ENCODE assay signal across 21 cellular contexts in genomic region chr12:77766224-77766623, GRCh38.
"Had no signal": no experiment of that assay in that cellular context is flagged by ENCODE, and none has a peak within 500 bp of the region (broad histone marks: within the 10 kb centered on the region; RNA-seq: fewer than 3 reads in every experiment).

No MANE protein-coding gene starts in this region.

- H3K27me3 ChIP-seq: sigmoid colon, testis, tibial artery had no signal

- H3K36me3 ChIP-seq: prostate gland, sigmoid colon, tibial artery had no signal

- H3K9me3 ChIP-seq: prostate gland, testis had no signal

- DNase-seq: dermis blood vessel endothelial cell; foreskin melanocyte; hypothalamus; immature natural killer cell; islet precursor cell; kidney glomerular epithelial cell; left colon; mesenchymal stem cell; naive thymus-derived CD8-positive, alpha-beta T cell; nephron progenitor cell; nucleus accumbens; sigmoid colon; stimulated activated CD4-positive, alpha-beta T cell treated with anti-CD3 and anti-CD28 coated beads, Interleukin-4, amount 100 ng/mL, for 4 hours; stimulated activated naive CD8-positive, alpha-beta T cell treated with anti-CD3 and anti-CD28 coated beads, Interleukin-15, Interleukin-2, amounts not matched to agents 100 U/mL and 50 U/mL, for 24 hours; substantia nigra; testis; tibial artery had no signal

- ATAC-seq: left colon; naive thymus-derived CD8-positive, alpha-beta T cell; stimulated activated memory B cell treated with anti-CD40 and anti-IgM and Interleukin-4, amounts not matched to agents 10 μg/mL and 1 μg/mL and 100 μg/mL, for 72 hours; stimulated activated naive CD8-positive, alpha-beta T cell treated with anti-CD3 and anti-CD28 coated beads, Interleukin-15, Interleukin-2, amounts not matched to agents 100 U/mL and 50 U/mL, for 24 hours had no signal

- H3K4me1 ChIP-seq: prostate gland, sigmoid colon, testis, tibial artery had no signal

- H3K4me3 ChIP-seq: coronary artery, lung, prostate gland, sigmoid colon, testis, tibial artery had no signal

- H3K27ac ChIP-seq: coronary artery, prostate gland, sigmoid colon, testis, tibial artery had no signal
